Comparison of ENCODE assay signal across 18 cellular contexts in the genomic region with DNA sequence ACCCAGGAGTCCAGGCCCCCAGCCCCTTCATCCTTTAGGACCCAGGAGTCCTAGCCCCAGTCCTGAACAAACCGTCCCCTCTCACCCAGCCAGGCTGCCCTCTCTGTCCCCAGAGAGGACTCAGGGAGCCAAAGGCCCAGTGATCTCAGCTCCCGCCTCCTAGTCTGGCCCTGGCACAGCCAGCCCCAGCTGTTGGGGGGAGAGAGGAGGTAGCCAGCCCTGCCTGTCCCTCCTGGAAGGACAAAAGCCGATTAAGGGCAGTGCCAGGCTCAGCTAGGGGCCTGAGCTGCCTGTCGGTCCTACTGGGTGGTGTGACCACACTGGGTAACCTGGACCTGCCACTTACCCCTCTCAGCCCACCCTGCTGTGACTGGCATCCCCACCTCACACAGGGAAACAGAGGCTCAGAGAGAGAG. TPM values are rescaled to one million over a fixed set of nuclear protein-coding genes. Genes with fewer than 3 reads are reported as not detected.
A peak's percentile ranks its signal among the peaks of the same experiment; 100 is the strongest.
DNase-seq lines count a peak whose midpoint lies in the region; TF ChIP-seq lines count a peak whose summit lies in the region.
"Had no signal": no experiment of that assay in that cellular context is flagged by ENCODE, and none has a peak within 500 bp of the region (broad histone marks: within the 10 kb centered on the region; RNA-seq: fewer than 3 reads in every experiment).

No MANE protein-coding gene starts in this region.

- H3K4me2 ChIP-seq in neural progenitor cell = no peak overlapping the region

- peak overlapping the region; percentile 7 for H3K4me3 Mint-ChIP-seq in neural progenitor cell
- H3K4me3 Mint-ChIP-seq: activated naive CD4-positive, alpha-beta T cell treated with anti-CD3 and anti-CD28 coated beads, Interleukin-2, amount 50 U/mL, for 24 hours; stimulated activated memory B cell treated with anti-CD40 and anti-IgM and Interleukin-4, amounts not matched to agents 10 μg/mL and 1 μg/mL and 100 μg/mL, for 72 hours had no signal

- H3K4me1 Mint-ChIP-seq in neural progenitor cell = peaks cover 18% of the 10 kb centered on the region
- H3K4me1 Mint-ChIP-seq: activated naive CD4-positive, alpha-beta T cell treated with anti-CD3 and anti-CD28 coated beads, Interleukin-2, amount 50 U/mL, for 24 hours had no signal

- no peaks in the 10 kb centered on the region for H3K79me2 ChIP-seq in neural progenitor cell (ENCODE audit: low read depth)

- H4K20me1 ChIP-seq in neural progenitor cell (ENCODE audit: low read depth) = peaks cover 73% of the 10 kb centered on the region

- H3K27ac ChIP-seq in neural progenitor cell (no peak overlapping the region), substantia nigra (ENCODE audit: low read depth, low read length, poor library complexity, severe bottlenecking) (peak overlapping the region; percentile 98)
- H3K27ac ChIP-seq: 22Rv1, Peyer's patch, upper lobe of right lung had no signal

- H3K27me3 Mint-ChIP-seq in neural progenitor cell (ENCODE audit: insufficient read depth, low read depth) = peaks cover 15% of the 10 kb centered on the region
- H3K27me3 Mint-ChIP-seq: activated naive CD4-positive, alpha-beta T cell treated with anti-CD3 and anti-CD28 coated beads, Interleukin-2, amount 50 U/mL, for 24 hours; stimulated activated memory B cell treated with anti-CD40 and anti-IgM and Interleukin-4, amounts not matched to agents 10 μg/mL and 1 μg/mL and 100 μg/mL, for 72 hours had no signal

- DNase-seq in DMS 273 (lab: John Stamatoyannopoulos, UW; ENCODE audit: unreplicated experiment) (peak; percentile 62), DMS 273 treated with DMSO at 0.1 percent for 48 hours (lab: John Stamatoyannopoulos, UW) (no peak), head of caudate nucleus (peak; percentile 63 to 92 (median 83)), neural progenitor cell (ENCODE audit: low spot score) (no peak), substantia nigra (lab: John Stamatoyannopoulos, UW) (peak in 48 of 49 donors; percentile 48 to 91 (median 79)), LoVo (ENCODE audit: low spot score) (no peak), GM20000 (ENCODE audit: low spot score) (no peak)
- no peak for DNase-seq in activated CD4-positive, alpha-beta T cell treated with anti-CD3 and anti-CD28 coated beads, Interleukin-2, amount 50 U/mL, for 1 hour
- DNase-seq: activated CD4-positive, alpha-beta T cell treated with anti-CD3 and anti-CD28 coated beads, Interleukin-2, amount 50 U/mL, for 48 hours; Kasumi-1; upper lobe of right lung had no signal

- peaks cover 11% of the 10 kb centered on the region for H3K27me3 ChIP-seq in neural progenitor cell
- H3K27me3 ChIP-seq: BE2C, Peyer's patch, upper lobe of right lung had no signal

- H3K9ac ChIP-seq in neural progenitor cell = no peak overlapping the region

- no peak overlapping the region for H3K4me3 ChIP-seq in neural progenitor cell
- H3K4me3 ChIP-seq: Peyer's patch, upper lobe of right lung had no signal

- peak overlapping the region; percentile 55 for H3K27ac Mint-ChIP-seq in neural progenitor cell
- H3K27ac Mint-ChIP-seq: activated naive CD4-positive, alpha-beta T cell treated with anti-CD3 and anti-CD28 coated beads, Interleukin-2, amount 50 U/mL, for 24 hours; stimulated activated memory B cell treated with anti-CD40 and anti-IgM and Interleukin-4, amounts not matched to agents 10 μg/mL and 1 μg/mL and 100 μg/mL, for 72 hours had no signal

- H3K4me1 ChIP-seq in neural progenitor cell = peaks cover 7% of the 10 kb centered on the region
- H3K4me1 ChIP-seq: Peyer's patch, upper lobe of right lung had no signal

- H3F3A ChIP-seq in neural progenitor cell (ENCODE audit: low read depth) = peaks cover 8% of the 10 kb centered on the region

- no peak overlapping the region for H2AFZ ChIP-seq in neural progenitor cell (replicated peaks)

- H3K36me3 ChIP-seq in neural progenitor cell = no peaks in the 10 kb centered on the region
- H3K36me3 ChIP-seq: BE2C, upper lobe of right lung had no signal

- intact Hi-C loops in head of caudate nucleus (cut with DNase I) = no loop called here

- H3K36me3 Mint-ChIP-seq in neural progenitor cell = peaks cover 10% of the 10 kb centered on the region

- H3K9me3 Mint-ChIP-seq in neural progenitor cell = no peaks in the 10 kb centered on the region
- H3K9me3 Mint-ChIP-seq: activated naive CD4-positive, alpha-beta T cell treated with anti-CD3 and anti-CD28 coated beads, Interleukin-2, amount 50 U/mL, for 24 hours; stimulated activated memory B cell treated with anti-CD40 and anti-IgM and Interleukin-4, amounts not matched to agents 10 μg/mL and 1 μg/mL and 100 μg/mL, for 72 hours had no signal

- no peaks in the 10 kb centered on the region for H3K9me3 ChIP-seq in neural progenitor cell (ENCODE audit: low read depth)
- H3K9me3 ChIP-seq: BE2C, Peyer's patch, upper lobe of right lung had no signal

- TF ChIP-seq CTCF in neural progenitor cell (IDR thresholded peaks at IDR 0.05) (no peak), GM20000 (IDR thresholded peaks at IDR 0.05; ENCODE audit: extremely low read depth, missing control alignments) (no peak)

RNA-seq across cellular contexts. Expression of a gene that starts 14.5 kb away (rescaled TPM):
- 3.5 and 5.0 TPM in 2 replicates for total RNA-seq in neural progenitor cell (ENCODE audit: low replicate concordance)

RNA-seq across cellular contexts. Expression of a gene that starts 22.6 kb away (rescaled TPM):
- 2.9 and 3.2 TPM in 2 replicates for total RNA-seq in neural progenitor cell (ENCODE audit: low replicate concordance)
- total RNA-seq: bronchial epithelial cell had no signal

RNA-seq across cellular contexts. Expression of a gene that starts 30.1 kb away (rescaled TPM):
- 0.12 TPM in 1 of 2 replicates, not detected in the other for total RNA-seq in neural progenitor cell (ENCODE audit: low replicate concordance)
- total RNA-seq: mesenteric fat pad, Peyer's patch had no signal

Comparison
In these comparisons a context has a peak if more than half of its experiments do, and no peak if none do; other contexts are left out.
1. DNase-seq: peak in DMS 273 (single experiment), head of caudate nucleus (42 of 42) and substantia nigra (48 of 49); none in DMS 273 treated with DMSO at 0.1 percent for 48 hours (single experiment), neural progenitor cell (single experiment), LoVo (single experiment), GM20000 (single experiment) and activated CD4-positive, alpha-beta T cell treated with anti-CD3 and anti-CD28 coated beads, Interleukin-2, amount 50 U/mL, for 1 hour (single experiment).